ENCODE assay signal across 17 cellular contexts in genomic region chr18:79603321-79604204, GRCh38.
A peak's percentile ranks its signal among the peaks of the same experiment; 100 is the strongest.
DNase-seq lines count a peak whose midpoint lies in the region; ATAC-seq and TF ChIP-seq lines count a peak whose summit lies in the region.
"Had no signal": no experiment of that assay in that cellular context is flagged by ENCODE, and none has a peak within 500 bp of the region (broad histone marks: within the 10 kb centered on the region; RNA-seq: fewer than 3 reads in every experiment).

No MANE protein-coding gene starts in this region.

- TF ChIP-seq CTCF in natural killer cell (IDR thresholded peaks at IDR 0.05) (no peak), left ventricle myocardium inferior (IDR thresholded peaks at IDR 0.05; ENCODE audit: borderline replicate concordance) (no peak), nephron (IDR thresholded peaks at IDR 0.05; ENCODE audit: unreplicated experiment in 3 of 3) (no peak), transverse colon (IDR thresholded peaks at IDR 0.05) (no peak), GM23338 (conservative IDR thresholded peaks at IDR 0.05; ENCODE audit: low read depth in 2 of 2) (no peak)

- ATAC-seq in natural killer cell treated with Interleukin-12 subunit alpha and Interleukin-12 subunit beta and Interleukin-15 and Interleukin-18, amount 100 ng/mL, for 72 hours, result no peak
- ATAC-seq in natural killer cell, result no peak
- no peak for ATAC-seq in GM23338

- TF ChIP-seq POLR2A in transverse colon (IDR thresholded peaks at IDR 0.05), result no peak

- H3K36me3 Mint-ChIP-seq in natural killer cell treated with Interleukin-12 subunit alpha and Interleukin-12 subunit beta and Interleukin-15 and Interleukin-18, amount 100 ng/mL, for 72 hours, result no peaks in the 10 kb centered on the region
- no peaks in the 10 kb centered on the region for H3K36me3 Mint-ChIP-seq in natural killer cell
- H3K36me3 Mint-ChIP-seq in nephron (ENCODE audit: low read depth), result no peaks in the 10 kb centered on the region
- H3K36me3 Mint-ChIP-seq in GM23338 (ENCODE audit: low read depth), result no peaks in the 10 kb centered on the region; the same call in 2 of the 3 replicates
- no peaks in the 10 kb centered on the region for H3K36me3 Mint-ChIP-seq in activated T-helper 1 cell treated with anti-CD3 and anti-CD28 coated beads, Interleukin-12 subunit alpha, Interleukin-12 subunit beta, Interleukin-2, Interleukin-4 antibody, amounts not matched to agents 30 ng/mL and 10 ng/mL and 1 ng/mL, durations not matched to agents 14 hours and 24 hours and 36 hours (ENCODE audit: low read depth)
- H3K36me3 Mint-ChIP-seq: CD4-positive, alpha-beta memory T cell had no signal

- peaks cover 12% of the 10 kb centered on the region for H3K4me1 ChIP-seq in left ventricle myocardium inferior
- no peaks in the 10 kb centered on the region for H3K4me1 ChIP-seq in transverse colon
- no peaks in the 10 kb centered on the region for H3K4me1 ChIP-seq in GM23338 (ENCODE audit: insufficient read depth)

- H3K27ac ChIP-seq in left ventricle myocardium inferior (replicated peaks) (no peak overlapping the region), transverse colon (no peak overlapping the region), GM23338 (ENCODE audit: low read depth) (no peak overlapping the region)
- H3K27ac ChIP-seq: PC-9 had no signal

- H3K4me3 ChIP-seq in left ventricle myocardium inferior, result no peak overlapping the region
- no peak overlapping the region for H3K4me3 ChIP-seq in transverse colon
- no peak overlapping the region for H3K4me3 ChIP-seq in GM23338
- H3K4me3 ChIP-seq: PC-9 had no signal

- H3K4me1 Mint-ChIP-seq in natural killer cell treated with Interleukin-12 subunit alpha and Interleukin-12 subunit beta and Interleukin-15 and Interleukin-18, amount 100 ng/mL, for 72 hours (ENCODE audit: low read depth in 2 of 2), result no peaks in the 10 kb centered on the region
- H3K4me1 Mint-ChIP-seq in natural killer cell, result no peaks in the 10 kb centered on the region
- peaks cover 72% of the 10 kb centered on the region for H3K4me1 Mint-ChIP-seq in nephron
- peaks cover 8% of the 10 kb centered on the region for H3K4me1 Mint-ChIP-seq in GM23338
- no peaks in the 10 kb centered on the region for H3K4me1 Mint-ChIP-seq in activated T-helper 1 cell treated with anti-CD3 and anti-CD28 coated beads, Interleukin-12 subunit alpha, Interleukin-12 subunit beta, Interleukin-2, Interleukin-4 antibody, amounts not matched to agents 30 ng/mL and 10 ng/mL and 1 ng/mL, durations not matched to agents 14 hours and 24 hours and 36 hours (ENCODE audit: low read depth)
- H3K4me1 Mint-ChIP-seq: CD4-positive, alpha-beta memory T cell had no signal

- no peak for TF ChIP-seq EP300 in transverse colon (IDR thresholded peaks at IDR 0.05; ENCODE audit: low read depth)

- H4K20me1 ChIP-seq in GM23338 (replicated peaks; ENCODE audit: insufficient read depth), result no peaks in the 10 kb centered on the region

- H3K9me2 ChIP-seq in GM23338 (ENCODE audit: insufficient read depth), result no peaks in the 10 kb centered on the region

- H3K79me2 ChIP-seq in GM23338 (replicated peaks; ENCODE audit: insufficient read depth), result no peaks in the 10 kb centered on the region

- in situ Hi-C loops in transverse colon (cut with MboI; ENCODE audit: low pct_ligation_motif_present in 1 of 4, low pct_unique_long_range_greater_than_20kb in 1 of 4, low sequenced_read_pairs in 3 of 4), result no loop called here

- H3K27ac Mint-ChIP-seq in natural killer cell treated with Interleukin-12 subunit alpha and Interleukin-12 subunit beta and Interleukin-15 and Interleukin-18, amount 100 ng/mL, for 72 hours, result no peak overlapping the region
- H3K27ac Mint-ChIP-seq in natural killer cell (no peak overlapping the region), nephron (peak overlapping the region; percentile 57 to 73 (median 67)), GM23338 (no peak overlapping the region)
- H3K27ac Mint-ChIP-seq in activated T-helper 1 cell treated with anti-CD3 and anti-CD28 coated beads, Interleukin-12 subunit alpha, Interleukin-12 subunit beta, Interleukin-2, Interleukin-4 antibody, amounts not matched to agents 30 ng/mL and 10 ng/mL and 1 ng/mL, durations not matched to agents 14 hours and 24 hours and 36 hours, result no peak overlapping the region
- H3K27ac Mint-ChIP-seq: CD4-positive, alpha-beta memory T cell; HFFc6 had no signal

- no peaks in the 10 kb centered on the region for H3K36me3 ChIP-seq in left ventricle myocardium inferior
- H3K36me3 ChIP-seq in transverse colon, result no peaks in the 10 kb centered on the region
- no peaks in the 10 kb centered on the region for H3K36me3 ChIP-seq in GM23338 (ENCODE audit: insufficient read depth)

- DNase-seq in natural killer cell treated with Interleukin-12 subunit alpha and Interleukin-12 subunit beta and Interleukin-15 and Interleukin-18, amount 100 ng/mL, for 72 hours (ENCODE audit: low spot score), result peak; percentile 25
- DNase-seq in natural killer cell (no peak), left ventricle myocardium inferior (peak; percentile 11), transverse colon (peak; percentile 4), GM23338 (ENCODE audit: low spot score) (no peak), AG20443 (ENCODE audit: low spot score) (no peak)
- no peak for DNase-seq in activated T-helper 1 cell treated with anti-CD3 and anti-CD28 coated beads, Interleukin-12 subunit alpha, Interleukin-12 subunit beta, Interleukin-2, Interleukin-4 antibody, amounts not matched to agents 30 ng/mL and 10 ng/mL and 1 ng/mL, durations not matched to agents 14 hours and 24 hours and 36 hours (ENCODE audit: low spot score)
- DNase-seq: AML-193; CD4-positive, alpha-beta memory T cell; DMS79 treated with DMSO at 0.1 percent for 48 hours; HFFc6; Karpas-422; MM.1S; NCI-H1105 treated with DMSO at 0.1 percent for 48 hours; NCI-H187; PC-9 had no signal

- no peaks in the 10 kb centered on the region for H3F3A ChIP-seq in GM23338 (replicated peaks; ENCODE audit: low read depth)

- no peaks in the 10 kb centered on the region for H3K9me3 ChIP-seq in left ventricle myocardium inferior (replicated peaks)
- H3K9me3 ChIP-seq in transverse colon, result no peaks in the 10 kb centered on the region

- H3K4me3 Mint-ChIP-seq in natural killer cell treated with Interleukin-12 subunit alpha and Interleukin-12 subunit beta and Interleukin-15 and Interleukin-18, amount 100 ng/mL, for 72 hours, result no peak overlapping the region
- H3K4me3 Mint-ChIP-seq in natural killer cell (no peak overlapping the region), nephron (no peak overlapping the region), GM23338 (no peak overlapping the region)
- no peak overlapping the region for H3K4me3 Mint-ChIP-seq in activated T-helper 1 cell treated with anti-CD3 and anti-CD28 coated beads, Interleukin-12 subunit alpha, Interleukin-12 subunit beta, Interleukin-2, Interleukin-4 antibody, amounts not matched to agents 30 ng/mL and 10 ng/mL and 1 ng/mL, durations not matched to agents 14 hours and 24 hours and 36 hours
- H3K4me3 Mint-ChIP-seq: CD4-positive, alpha-beta memory T cell; HFFc6 had no signal

- no peak overlapping the region for H3K4me2 ChIP-seq in GM23338
- H3K4me2 ChIP-seq: PC-9 had no signal

- intact Hi-C loops in natural killer cell (cut with micrococcal nuclease) (no loop called here), left ventricle myocardium inferior (cut with micrococcal nuclease) (no loop called here), transverse colon (cut with DNase I; ENCODE audit: low total_unique reads) (no loop called here)
- intact Hi-C loops in activated T-helper 1 cell treated with anti-CD3 and anti-CD28 coated beads, Interleukin-12 subunit alpha, Interleukin-12 subunit beta, Interleukin-2, Interleukin-4 antibody, amounts not matched to agents 30 ng/mL and 10 ng/mL and 1 ng/mL, durations not matched to agents 14 hours and 24 hours and 36 hours (cut with micrococcal nuclease), result no loop called here

- no peak overlapping the region for H2AFZ ChIP-seq in GM23338
- H2AFZ ChIP-seq: PC-9 had no signal

- H3K9me3 Mint-ChIP-seq in natural killer cell treated with Interleukin-12 subunit alpha and Interleukin-12 subunit beta and Interleukin-15 and Interleukin-18, amount 100 ng/mL, for 72 hours, result no peaks in the 10 kb centered on the region
- H3K9me3 Mint-ChIP-seq in natural killer cell (no peaks in the 10 kb centered on the region), nephron (no peaks in the 10 kb centered on the region), GM23338 (no peaks in the 10 kb centered on the region)
- H3K9me3 Mint-ChIP-seq in activated T-helper 1 cell treated with anti-CD3 and anti-CD28 coated beads, Interleukin-12 subunit alpha, Interleukin-12 subunit beta, Interleukin-2, Interleukin-4 antibody, amounts not matched to agents 30 ng/mL and 10 ng/mL and 1 ng/mL, durations not matched to agents 14 hours and 24 hours and 36 hours, result no peaks in the 10 kb centered on the region

- H3K27me3 Mint-ChIP-seq in natural killer cell treated with Interleukin-12 subunit alpha and Interleukin-12 subunit beta and Interleukin-15 and Interleukin-18, amount 100 ng/mL, for 72 hours, result peaks cover 0 to 2% of the 10 kb centered on the region in 2 donors
- H3K27me3 Mint-ChIP-seq in natural killer cell (ENCODE audit: low read depth in 2 of 2) (peaks cover 6 to 12% of the 10 kb centered on the region in 2 donors), nephron (ENCODE audit: low read depth) (peaks cover 20% of the 10 kb centered on the region), GM23338 (ENCODE audit: insufficient read depth, low read depth, poor library complexity) (peaks cover 4% of the 10 kb centered on the region)
- H3K27me3 Mint-ChIP-seq in activated T-helper 1 cell treated with anti-CD3 and anti-CD28 coated beads, Interleukin-12 subunit alpha, Interleukin-12 subunit beta, Interleukin-2, Interleukin-4 antibody, amounts not matched to agents 30 ng/mL and 10 ng/mL and 1 ng/mL, durations not matched to agents 14 hours and 24 hours and 36 hours (ENCODE audit: insufficient read depth), result peaks cover 2% of the 10 kb centered on the region

- WGBS in transverse colon (ENCODE audit: low coverage in 1 of 2), 2 donors, result 87% methylated on average over 23 of the region's 37 CpGs; no CpG with 5 or more reads in 1 of the 2 donors

- H3K27me3 ChIP-seq in left ventricle myocardium inferior (ENCODE audit: low read depth) (peaks cover 34% of the 10 kb centered on the region), transverse colon (no peaks in the 10 kb centered on the region), GM23338 (ENCODE audit: insufficient read depth) (no peaks in the 10 kb centered on the region)

TF ChIP-seq in GM23338, 12 proteins besides CTCF, POLR2A, EP300 and RAD21 (continues in another document):
- no peak for TF ChIP-seq EZH2phosphoT487 (IDR thresholded peaks at IDR 0.05; ENCODE audit: unreplicated experiment)

Comparison
In these comparisons a context has a peak if more than half of its experiments do, and no peak if none do; other contexts are left out.
1. DNase-seq: peak in natural killer cell treated with Interleukin-12 subunit alpha and Interleukin-12 subunit beta and Interleukin-15 and Interleukin-18, amount 100 ng/mL, for 72 hours (single experiment), left ventricle myocardium inferior (single experiment) and transverse colon (single experiment); none in natural killer cell (single experiment), GM23338 (single experiment), AG20443 (single experiment) and activated T-helper 1 cell treated with anti-CD3 and anti-CD28 coated beads, Interleukin-12 subunit alpha, Interleukin-12 subunit beta, Interleukin-2, Interleukin-4 antibody, amounts not matched to agents 30 ng/mL and 10 ng/mL and 1 ng/mL, durations not matched to agents 14 hours and 24 hours and 36 hours (single experiment).
2. H3K27ac Mint-ChIP-seq: peak in nephron (3 of 3); none in natural killer cell treated with Interleukin-12 subunit alpha and Interleukin-12 subunit beta and Interleukin-15 and Interleukin-18, amount 100 ng/mL, for 72 hours (0 of 2), natural killer cell (0 of 2), GM23338 (single experiment) and activated T-helper 1 cell treated with anti-CD3 and anti-CD28 coated beads, Interleukin-12 subunit alpha, Interleukin-12 subunit beta, Interleukin-2, Interleukin-4 antibody, amounts not matched to agents 30 ng/mL and 10 ng/mL and 1 ng/mL, durations not matched to agents 14 hours and 24 hours and 36 hours (single experiment).